Comparison of ENCODE assay signal across 8 cellular contexts in the genomic region with DNA sequence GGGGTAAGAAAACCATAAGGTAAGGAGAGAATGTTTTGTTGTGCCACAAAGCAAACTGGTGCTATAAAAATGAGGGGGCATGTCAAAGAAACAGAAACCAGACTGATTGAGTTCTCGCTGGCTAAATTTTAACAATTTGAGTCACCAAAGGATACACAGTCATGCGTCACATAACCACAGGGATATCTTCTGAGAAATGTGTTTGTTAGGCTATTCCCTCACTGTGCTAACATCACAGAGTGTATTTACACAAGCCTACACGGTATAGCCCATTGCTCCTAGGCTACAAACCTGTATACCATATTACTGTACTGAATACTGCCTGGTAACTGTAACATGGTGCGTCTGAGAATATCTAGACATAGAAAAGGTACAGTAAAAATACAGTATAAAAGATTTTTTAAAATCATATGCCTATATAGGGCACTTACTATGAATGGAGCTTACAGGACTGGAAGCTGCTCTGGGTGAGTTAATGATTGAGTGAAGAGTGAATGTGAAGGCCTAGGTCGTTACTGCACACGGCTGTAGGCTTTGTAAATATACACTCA. TPM values are rescaled to one million over a fixed set of nuclear protein-coding genes. Genes with fewer than 3 reads are reported as not detected.
DNase-seq lines count a peak whose midpoint lies in the region; ATAC-seq and TF ChIP-seq lines count a peak whose summit lies in the region.

No MANE protein-coding gene starts in this region.

- H3K27ac ChIP-seq in PC-3 (ENCODE audit: low read length), result peak overlapping the region; percentile 75

- peak overlapping the region; percentile 35 for H3K4me3 ChIP-seq in PC-3 (ENCODE audit: low read length)
- H3K4me3 ChIP-seq in fibroblast of pulmonary artery (replicated peaks; ENCODE audit: low read depth, low read length), result peak overlapping the region; percentile 25

- no peaks in the 10 kb centered on the region for H3F3A ChIP-seq in PC-3 (ENCODE audit: low read length, unreplicated experiment)

- BruUV-seq in PC-3 (replicated peaks; lab: Mats Ljungman, UMichigan), result no TSS peak

- H3K36me3 Mint-ChIP-seq in activated naive CD4-positive, alpha-beta T cell treated with anti-CD3 and anti-CD28 coated beads, Interleukin-2, amount 50 U/mL, for 72 hours, result peaks cover 0 to 18% of the 10 kb centered on the region in 2 donors

- H2AFZ ChIP-seq in PC-3 (ENCODE audit: low read length), result no peak overlapping the region

- ATAC-seq in activated naive CD4-positive, alpha-beta T cell treated with anti-CD3 and anti-CD28 coated beads, Interleukin-2, amount 50 U/mL, for 72 hours, result peak; percentile 100
- ATAC-seq in HG02623 (IDR thresholded peaks at IDR 0.05; ENCODE audit: unreplicated experiment), result peak; percentile 95
- peak; percentile 97 for ATAC-seq in PC-3

- H3K27ac Mint-ChIP-seq in activated naive CD4-positive, alpha-beta T cell treated with anti-CD3 and anti-CD28 coated beads, Interleukin-2, amount 50 U/mL, for 72 hours, result no peak overlapping the region

- peaks cover 0 to 17% of the 10 kb centered on the region in 2 donors for H3K9me3 Mint-ChIP-seq in activated naive CD4-positive, alpha-beta T cell treated with anti-CD3 and anti-CD28 coated beads, Interleukin-2, amount 50 U/mL, for 72 hours

- H3K4me2 ChIP-seq in PC-3 (ENCODE audit: low read length), result peak overlapping the region; percentile 65

- H3K9me2 ChIP-seq in PC-3 (replicated peaks; ENCODE audit: low read length), result no peaks in the 10 kb centered on the region

- no peaks in the 10 kb centered on the region for H3K9me3 ChIP-seq in PC-3 (ENCODE audit: low read length)

- CTCF ChIA-PET in PC-3 (lab: Charles Lee), result no interaction called here

- no peaks in the 10 kb centered on the region for H4K20me1 ChIP-seq in PC-3 (ENCODE audit: low read length)

- POLR2A ChIA-PET in PC-3 (lab: Charles Lee; ENCODE audit: unreplicated experiment), result no interaction called here

- no peaks in the 10 kb centered on the region for H3K27me3 ChIP-seq in PC-3 (ENCODE audit: low read length)

- H3K36me3 ChIP-seq in PC-3 (ENCODE audit: low read depth, low read length), result no peaks in the 10 kb centered on the region

- peaks cover 80% of the 10 kb centered on the region for H3K79me2 ChIP-seq in PC-3 (ENCODE audit: low read length)

- peaks cover 51% of the 10 kb centered on the region for H3K4me1 ChIP-seq in PC-3 (ENCODE audit: insufficient read depth, low read length)

- TF ChIP-seq CTCF in PC-3 (conservative IDR thresholded peaks at IDR 0.05; ENCODE audit: low read depth, low read length) (no peak), fibroblast of pulmonary artery (IDR thresholded peaks at IDR 0.05; ENCODE audit: low read length, missing control alignments) (no peak)

- DNase-seq in activated naive CD4-positive, alpha-beta T cell treated with anti-CD3 and anti-CD28 coated beads, Interleukin-2, amount 50 U/mL, for 72 hours (ENCODE audit: low spot score in 2 of 2), result peak in 1 of 2 donors; percentile 28
- no peak for DNase-seq in activated naive CD4-positive, alpha-beta T cell treated with anti-CD3 and anti-CD28 coated beads, Interleukin-2, amount 50 U/mL, for 16 hours
- DNase-seq in PC-3 (peak; percentile 87), fibroblast of pulmonary artery (ENCODE audit: low read depth) (peak; percentile 92), NCI-H1048 (lab: John Stamatoyannopoulos, UW) (no peak), NCI-H2227 treated with DMSO at 0.1 percent for 48 hours (lab: John Stamatoyannopoulos, UW) (no peak)
- DNase-seq in activated effector memory CD4-positive, alpha-beta T cell treated with Interleukin-2 at 50 U/mL for 16 hours, result no peak

- intact Hi-C loops in PC-3 (cut with micrococcal nuclease), result loop anchor here (2.0 kb wide), 1 partner anchor 77 kb away; no protein-coding TSS in a partner anchor

- peak overlapping the region; percentile 3; the same call in 1 of the 2 replicates for H3K9ac ChIP-seq in PC-3 (ENCODE audit: low read length)

RNA-seq across cellular contexts. Expression of gene FBXW7, which starts 50.1 kb away (rescaled TPM):
- total RNA-seq in activated naive CD4-positive, alpha-beta T cell treated with anti-CD3 and anti-CD28 coated beads, Interleukin-2, amount 50 U/mL, for 72 hours, result 10 to 100 TPM; 29.0 to 34.7 TPM
- 17.4 and 24.3 TPM in 2 replicates for total RNA-seq in PC-3 (2014; rRNA removed)

Comparison
In these comparisons a context has a peak if more than half of its experiments do, and no peak if none do; other contexts are left out.
1. DNase-seq: peak in PC-3 (single experiment) and fibroblast of pulmonary artery (single experiment); none in activated naive CD4-positive, alpha-beta T cell treated with anti-CD3 and anti-CD28 coated beads, Interleukin-2, amount 50 U/mL, for 16 hours (single experiment), NCI-H1048 (single experiment), activated effector memory CD4-positive, alpha-beta T cell treated with Interleukin-2 at 50 U/mL for 16 hours (single experiment) and NCI-H2227 treated with DMSO at 0.1 percent for 48 hours (single experiment).
2. Peak in every context shown above with its lines, with median percentiles within 50 percentile points of each other: ATAC-seq.